Comparison of ENCODE assay signal across 9 cellular contexts in genomic region chr3:143158549-143158988, GRCh38. TPM values are rescaled to one million over a fixed set of nuclear protein-coding genes. Genes with fewer than 3 reads are reported as not detected.
A peak's percentile ranks its signal among the peaks of the same experiment; 100 is the strongest.
DNase-seq lines count a peak whose midpoint lies in the region; ATAC-seq and TF ChIP-seq lines count a peak whose summit lies in the region.
"Had no signal": no experiment of that assay in that cellular context is flagged by ENCODE, and none has a peak within 500 bp of the region (broad histone marks: within the 10 kb centered on the region; RNA-seq: fewer than 3 reads in every experiment).

No MANE protein-coding gene starts in this region.

- H3K9me3 ChIP-seq in CD8-positive, alpha-beta memory T cell (ENCODE audit: low read length), result no peaks in the 10 kb centered on the region

- DNase-seq in natural killer cell treated with Interleukin-12 subunit alpha and Interleukin-12 subunit beta and Interleukin-15 and Interleukin-18, amount 100 ng/mL, for 72 hours (ENCODE audit: low spot score), result no peak
- DNase-seq in natural killer cell, result no peak
- no peak for DNase-seq in HEK293T (ENCODE audit: extremely low spot score)
- DNase-seq in COLO829 (ENCODE audit: low spot score), result no peak
- no peak for DNase-seq in CD8-positive, alpha-beta memory T cell
- no peak for DNase-seq in DMS114 treated with DMSO at 0.1 percent for 48 hours (lab: John Stamatoyannopoulos, UW; ENCODE audit: unreplicated experiment)
- DNase-seq: stimulated activated CD4-positive, alpha-beta T cell treated with anti-CD3 and anti-CD28 coated beads, Interleukin-1b, Interleukin-23, amount 100 ng/mL, for 48 hours had no signal

- H3K4me3 ChIP-seq in CD8-positive, alpha-beta memory T cell (ENCODE audit: low read length), result no peak overlapping the region

- ATAC-seq in natural killer cell treated with Interleukin-12 subunit alpha and Interleukin-12 subunit beta and Interleukin-15 and Interleukin-18, amount 100 ng/mL, for 72 hours, result peak; percentile 62 to 75
- no peak for ATAC-seq in natural killer cell
- peak; percentile 89 for ATAC-seq in HG02852 (IDR thresholded peaks at IDR 0.05; ENCODE audit: unreplicated experiment)
- peak; percentile 75 for ATAC-seq in activated T-helper 17 cell treated with anti-CD3 and anti-CD28 coated beads, Interleukin-2, amount 50 U/mL, for 72 hours (replicated peaks)

- peaks cover 36 to 47% of the 10 kb centered on the region in 2 donors for H3K4me1 Mint-ChIP-seq in natural killer cell treated with Interleukin-12 subunit alpha and Interleukin-12 subunit beta and Interleukin-15 and Interleukin-18, amount 100 ng/mL, for 72 hours (ENCODE audit: low read depth in 2 of 2)
- peaks cover 33 to 34% of the 10 kb centered on the region in 2 donors for H3K4me1 Mint-ChIP-seq in natural killer cell
- H3K4me1 Mint-ChIP-seq in activated T-helper 17 cell treated with anti-CD3 and anti-CD28 coated beads, Interleukin-2, amount 50 U/mL, for 72 hours, result peaks cover 27% of the 10 kb centered on the region
- H3K4me1 Mint-ChIP-seq in CD8-positive, alpha-beta memory T cell, result peaks cover 0 to 4% (median 0%) of the 10 kb centered on the region in 3 donors

- H3K27ac Mint-ChIP-seq in natural killer cell treated with Interleukin-12 subunit alpha and Interleukin-12 subunit beta and Interleukin-15 and Interleukin-18, amount 100 ng/mL, for 72 hours, result peak overlapping the region; percentile 21 to 23
- H3K27ac Mint-ChIP-seq in natural killer cell, result no peak overlapping the region
- H3K27ac Mint-ChIP-seq in activated T-helper 17 cell treated with anti-CD3 and anti-CD28 coated beads, Interleukin-2, amount 50 U/mL, for 72 hours, result peak overlapping the region; percentile 78
- H3K27ac Mint-ChIP-seq in CD8-positive, alpha-beta memory T cell, result no peak overlapping the region

- no peak overlapping the region for H3K27ac ChIP-seq in CD8-positive, alpha-beta memory T cell (ENCODE audit: low read depth, low read length)

- peaks cover 5% of the 10 kb centered on the region for H3K36me3 Mint-ChIP-seq in natural killer cell treated with Interleukin-12 subunit alpha and Interleukin-12 subunit beta and Interleukin-15 and Interleukin-18, amount 100 ng/mL, for 72 hours
- H3K36me3 Mint-ChIP-seq in natural killer cell, result no peaks in the 10 kb centered on the region
- no peaks in the 10 kb centered on the region for H3K36me3 Mint-ChIP-seq in activated T-helper 17 cell treated with anti-CD3 and anti-CD28 coated beads, Interleukin-2, amount 50 U/mL, for 72 hours (ENCODE audit: low read depth)
- H3K36me3 Mint-ChIP-seq in CD8-positive, alpha-beta memory T cell, result no peaks in the 10 kb centered on the region

- peak overlapping the region; percentile 77 for H3K4me3 Mint-ChIP-seq in natural killer cell treated with Interleukin-12 subunit alpha and Interleukin-12 subunit beta and Interleukin-15 and Interleukin-18, amount 100 ng/mL, for 72 hours
- H3K4me3 Mint-ChIP-seq in natural killer cell, result no peak overlapping the region
- peak overlapping the region; percentile 28 for H3K4me3 Mint-ChIP-seq in activated T-helper 17 cell treated with anti-CD3 and anti-CD28 coated beads, Interleukin-2, amount 50 U/mL, for 72 hours
- H3K4me3 Mint-ChIP-seq in CD8-positive, alpha-beta memory T cell, result no peak overlapping the region

- H3K36me3 ChIP-seq in CD8-positive, alpha-beta memory T cell (ENCODE audit: insufficient read depth, low read length), result no peaks in the 10 kb centered on the region

- no peaks in the 10 kb centered on the region for H3K27me3 ChIP-seq in CD8-positive, alpha-beta memory T cell (ENCODE audit: insufficient read depth, low read length, poor library complexity, severe bottlenecking)

- CTCF ChIA-PET in HEK293T (lab: Yijun Ruan, JAX), result no interaction called here
- CTCF ChIA-PET in CD8-positive, alpha-beta memory T cell (lab: Charles Lee), result no interaction called here

- POLR2A ChIA-PET in HEK293T (lab: Yijun Ruan, JAX), result no interaction called here
- POLR2A ChIA-PET in CD8-positive, alpha-beta memory T cell (lab: Charles Lee), result no interaction called here

- H3K27me3 Mint-ChIP-seq in natural killer cell treated with Interleukin-12 subunit alpha and Interleukin-12 subunit beta and Interleukin-15 and Interleukin-18, amount 100 ng/mL, for 72 hours, result no peaks in the 10 kb centered on the region
- no peaks in the 10 kb centered on the region for H3K27me3 Mint-ChIP-seq in natural killer cell (ENCODE audit: low read depth in 2 of 2)
- peaks cover 4% of the 10 kb centered on the region for H3K27me3 Mint-ChIP-seq in activated T-helper 17 cell treated with anti-CD3 and anti-CD28 coated beads, Interleukin-2, amount 50 U/mL, for 72 hours
- peaks cover 0 to 2% of the 10 kb centered on the region in 2 donors for H3K27me3 Mint-ChIP-seq in CD8-positive, alpha-beta memory T cell

- H3K4me1 ChIP-seq in CD8-positive, alpha-beta memory T cell (ENCODE audit: insufficient read depth, low read length), result peaks cover 4% of the 10 kb centered on the region

- no peaks in the 10 kb centered on the region for H3K9me3 Mint-ChIP-seq in natural killer cell treated with Interleukin-12 subunit alpha and Interleukin-12 subunit beta and Interleukin-15 and Interleukin-18, amount 100 ng/mL, for 72 hours
- no peaks in the 10 kb centered on the region for H3K9me3 Mint-ChIP-seq in natural killer cell
- no peaks in the 10 kb centered on the region for H3K9me3 Mint-ChIP-seq in activated T-helper 17 cell treated with anti-CD3 and anti-CD28 coated beads, Interleukin-2, amount 50 U/mL, for 72 hours
- no peaks in the 10 kb centered on the region for H3K9me3 Mint-ChIP-seq in CD8-positive, alpha-beta memory T cell

- intact Hi-C loops in natural killer cell (cut with micrococcal nuclease), result no loop called here

- TF ChIP-seq CTCF in natural killer cell (IDR thresholded peaks at IDR 0.05), result no peak

TF ChIP-seq in HEK293T, 16 proteins besides CTCF, POLR2A, EP300 and RAD21:
- no peak for TF ChIP-seq BHLHE40 (IDR thresholded peaks at IDR 0.05; ENCODE audit: borderline replicate concordance)
- no peak for TF ChIP-seq NFRKB (IDR thresholded peaks at IDR 0.05)
- no peak for TF ChIP-seq CTBP1 (IDR thresholded peaks at IDR 0.05; ENCODE audit: borderline replicate concordance)
- no peak for TF ChIP-seq ARNT (IDR thresholded peaks at IDR 0.05)
- no peak for TF ChIP-seq FOXK2 (IDR thresholded peaks at IDR 0.05)
- TF ChIP-seq L3MBTL2 (conservative IDR thresholded peaks at IDR 0.05), result no peak
- no peak for TF ChIP-seq SUZ12 (IDR thresholded peaks at IDR 0.05)
- no peak for TF ChIP-seq PKNOX1 (IDR thresholded peaks at IDR 0.05)
- no peak for TF ChIP-seq HDGF (IDR thresholded peaks at IDR 0.05; ENCODE audit: borderline replicate concordance)
- TF ChIP-seq SP1 (IDR thresholded peaks at IDR 0.05), result no peak
- no peak for TF ChIP-seq TARDBP (IDR thresholded peaks at IDR 0.05)
- TF ChIP-seq FOXA1 (IDR thresholded peaks at IDR 0.05), result no peak
- TF ChIP-seq LEF1 (IDR thresholded peaks at IDR 0.05; ENCODE audit: borderline replicate concordance), result no peak
- TF ChIP-seq ZNF384 (IDR thresholded peaks at IDR 0.05), result no peak
- TF ChIP-seq FOXM1 (IDR thresholded peaks at IDR 0.05; ENCODE audit: borderline replicate concordance), result no peak
- no peak for TF ChIP-seq ELF4 (IDR thresholded peaks at IDR 0.05)

RNA-seq across cellular contexts. Expression of gene CHST2, which starts 39.0 kb away (rescaled TPM):
- 10 to 100 TPM; 16.3 to 26.9 TPM for total RNA-seq in natural killer cell treated with Interleukin-12 subunit alpha and Interleukin-12 subunit beta and Interleukin-15 and Interleukin-18, amount 100 ng/mL, for 72 hours
- total RNA-seq in natural killer cell, result 100 to 1,000 TPM in 1 of 3 donors, 10 to 100 TPM in 2; 74.6 to 113 (median 95.4) TPM
- 1 to 10 TPM; 7.9 to 8.0 TPM for total RNA-seq in activated T-helper 17 cell treated with anti-CD3 and anti-CD28 coated beads, Interleukin-2, amount 50 U/mL, for 72 hours
- 1 to 10 TPM; 2.9 to 3.0 TPM for total RNA-seq in CD8-positive, alpha-beta memory T cell
- 6.2 TPM for polyA plus RNA-seq in CD8-positive, alpha-beta memory T cell

Comparison
In these comparisons a context has a peak if more than half of its experiments do, and no peak if none do; other contexts are left out.
1. ATAC-seq: peak in natural killer cell treated with Interleukin-12 subunit alpha and Interleukin-12 subunit beta and Interleukin-15 and Interleukin-18, amount 100 ng/mL, for 72 hours (2 of 2), HG02852 (single experiment) and activated T-helper 17 cell treated with anti-CD3 and anti-CD28 coated beads, Interleukin-2, amount 50 U/mL, for 72 hours (single experiment); none in natural killer cell (0 of 3).
2. H3K27ac Mint-ChIP-seq: peak in natural killer cell treated with Interleukin-12 subunit alpha and Interleukin-12 subunit beta and Interleukin-15 and Interleukin-18, amount 100 ng/mL, for 72 hours (2 of 2) and activated T-helper 17 cell treated with anti-CD3 and anti-CD28 coated beads, Interleukin-2, amount 50 U/mL, for 72 hours (single experiment); none in natural killer cell (0 of 2) and CD8-positive, alpha-beta memory T cell (0 of 8).
3. H3K4me3 Mint-ChIP-seq: peak in natural killer cell treated with Interleukin-12 subunit alpha and Interleukin-12 subunit beta and Interleukin-15 and Interleukin-18, amount 100 ng/mL, for 72 hours (single experiment) and activated T-helper 17 cell treated with anti-CD3 and anti-CD28 coated beads, Interleukin-2, amount 50 U/mL, for 72 hours (single experiment); none in natural killer cell (single experiment) and CD8-positive, alpha-beta memory T cell (0 of 7).